In genomic region chr12:78375461-78375860, GRCh38 we compare ENCODE assay signal across 30 cellular contexts.
"Had no signal": no experiment of that assay in that cellular context is flagged by ENCODE, and none has a peak within 500 bp of the region (broad histone marks: within the 10 kb centered on the region; RNA-seq: fewer than 3 reads in every experiment).

No MANE protein-coding gene starts in this region.

- H3K27me3 ChIP-seq: SJCRH30 had no signal

- DNase-seq: activated CD4-positive, alpha-beta memory T cell treated with anti-CD3 and anti-CD28 coated beads, Interleukin-2, amount 10 ng/mL, durations not matched to agents 7 days and 5 days; activated CD4-positive, alpha-beta T cell treated with anti-CD3 and anti-CD28 coated beads for 1 hour; activated CD4-positive, alpha-beta T cell treated with anti-CD3 and anti-CD28 coated beads for 48 hours; activated CD4-positive, CD25-positive, alpha-beta regulatory T cell; activated CD8-positive, alpha-beta memory T cell treated with anti-CD3 and anti-CD28 coated beads for 24 hours; activated CD8-positive, alpha-beta memory T cell treated with anti-CD3 and anti-CD28 coated beads, Interleukin-2, amount 10 ng/mL, durations not matched to agents 7 days and 5 days; activated CD8-positive, alpha-beta memory T cell treated with anti-CD3 and anti-CD28 coated beads, Interleukin-2, amount 50 U/mL, for 48 hours; activated effector memory CD4-positive, alpha-beta T cell treated with Interleukin-2 at 50 U/mL for 16 hours; activated naive CD4-positive, alpha-beta T cell treated with anti-CD3 and anti-CD28 coated beads, Interleukin-2, amount 10 ng/mL, durations not matched to agents 7 days and 5 days; activated naive CD8-positive, alpha-beta T cell treated with anti-CD3 and anti-CD28 coated beads, Interleukin-2, amount 50 U/mL, for 24 hours; activated T-cell treated with anti-CD3 and anti-CD28 coated beads, Interleukin-2, amount 50 U/mL, for 48 hours; anterior cingulate cortex; MM.1S; MV-4-11; NCI-H1092; NCI-H146; NCI-H1930; NCI-H2081 treated with DMSO at 0.1 percent for 48 hours; NCI-H510A; NCI-H526 treated with DMSO at 0.1 percent for 48 hours; NK-92 treated with Interleukin-12 subunit alpha and Interleukin-12 subunit beta, amount 100 ng/mL, for 24 hours; PC-3; Right ventricle myocardium superior; SJCRH30; T1000; WERI-Rb-1 had no signal

- H3K4me1 ChIP-seq: SJCRH30 had no signal

- H3K9me3 ChIP-seq: SJCRH30 had no signal

- H3K36me3 ChIP-seq: SJCRH30, WERI-Rb-1 had no signal

- H3K4me3 ChIP-seq: coronary artery, SJCRH30, SK-N-MC had no signal

- H3K27ac ChIP-seq: coronary artery, KMS-11, RWPE1, SJCRH30, SK-N-MC, WERI-Rb-1 had no signal
